ENCODE assay signal across 25 cellular contexts in the genomic region with DNA sequence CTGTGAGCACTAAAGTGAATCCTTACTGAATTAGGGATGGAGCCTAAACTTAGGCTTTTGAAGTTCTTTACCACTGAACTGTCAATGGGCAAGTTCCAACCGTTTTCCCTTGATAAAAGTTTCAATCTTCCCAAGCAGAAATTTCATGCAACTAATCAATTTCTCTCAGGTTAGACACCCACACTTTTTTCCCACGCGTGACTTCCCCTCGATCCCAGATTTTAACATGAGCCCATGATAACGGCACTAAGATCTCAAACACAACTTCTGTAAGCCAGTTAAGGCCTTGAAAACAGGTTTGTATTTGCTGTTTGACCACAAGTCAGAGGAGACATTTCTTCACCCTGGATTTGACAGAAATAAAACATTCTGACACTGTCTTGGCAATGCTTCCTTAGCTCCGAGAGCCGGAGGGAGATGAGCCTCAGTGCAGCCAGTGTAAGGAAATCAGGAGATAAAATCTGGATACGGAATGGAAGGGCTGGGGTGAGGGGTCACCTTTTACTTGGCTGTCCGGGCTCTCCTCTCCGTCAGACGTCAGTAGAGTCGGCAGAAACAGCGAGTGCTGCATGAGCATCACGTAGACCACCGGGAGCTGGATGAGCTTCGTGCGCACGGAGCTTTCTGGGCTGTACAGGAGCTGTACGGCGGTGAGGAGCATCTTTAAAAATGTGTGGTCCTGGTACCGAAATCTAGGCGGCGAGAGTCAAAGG. TPM values are rescaled to one million over a fixed set of nuclear protein-coding genes. Genes with fewer than 3 reads are reported as not detected.
"Had no signal": no experiment of that assay in that cellular context is flagged by ENCODE, and none has a peak within 500 bp of the region (broad histone marks: within the 10 kb centered on the region; RNA-seq: fewer than 3 reads in every experiment).

No MANE protein-coding gene starts in this region.

- H3K27me3 ChIP-seq: body of pancreas, esophagus squamous epithelium, gastroesophageal sphincter, heart left ventricle, suprapubic skin, transverse colon, uterus had no signal

- H3K36me3 ChIP-seq: uterus had no signal

- FAIRE-seq: colon, keratinocyte had no signal

- H3K9me3 ChIP-seq: body of pancreas, esophagus squamous epithelium, gastroesophageal sphincter, heart left ventricle, lower lobe of right lung, suprapubic skin, transverse colon, uterus had no signal

- DNase-seq: activated CD8-positive, alpha-beta memory T cell treated with anti-CD3 and anti-CD28 coated beads, Interleukin-2, amount 50 U/mL, for 4 hours; activated gamma-delta T cell; activated naive CD4-positive, alpha-beta T cell treated with anti-CD3 and anti-CD28 coated beads, Interleukin-2, amount 50 U/mL, for 16 hours; activated naive CD8-positive, alpha-beta T cell treated with anti-CD3 and anti-CD28 coated beads, Interleukin-2, amount 50 U/mL, for 24 hours; activated T-cell treated with anti-CD3 and anti-CD28 coated beads, Interleukin-2, amount 50 U/mL, for 48 hours; anterior cingulate cortex; esophagus squamous epithelium; heart left ventricle; left colon; lower lobe of right lung; naive thymus-derived CD4-positive, alpha-beta T cell; stimulated activated CD4-positive, alpha-beta T cell treated with anti-CD3 and anti-CD28 coated beads, Interleukin-4, amount 100 ng/mL, for 4 hours; stimulated activated naive CD8-positive, alpha-beta T cell treated with anti-CD3 and anti-CD28 coated beads, Interleukin-15, amount 100 ng/mL, for 72 hours; T-cell; transverse colon; uterus had no signal

- H3K9me3 Mint-ChIP-seq: activated naive CD8-positive, alpha-beta T cell treated with anti-CD3 and anti-CD28 coated beads, Interleukin-2, amount 50 U/mL, for 24 hours; naive thymus-derived CD4-positive, alpha-beta T cell; stimulated activated naive CD8-positive, alpha-beta T cell treated with anti-CD3 and anti-CD28 coated beads, Interleukin-15, amount 100 ng/mL, for 72 hours; T-cell; T-helper 2 cell treated with Interferon-gamma antibody and Interleukin-4, amounts not matched to agents 5 μg/mL and 100 μg/mL, for 36 hours had no signal

- ATAC-seq: activated naive CD8-positive, alpha-beta T cell treated with anti-CD3 and anti-CD28 coated beads, Interleukin-2, amount 50 U/mL, for 24 hours; body of pancreas; gastroesophageal sphincter; heart left ventricle; left colon; lower lobe of right lung; naive thymus-derived CD4-positive, alpha-beta T cell; stimulated activated naive CD8-positive, alpha-beta T cell treated with anti-CD3 and anti-CD28 coated beads, Interleukin-15, amount 100 ng/mL, for 72 hours; T-cell had no signal

- H3K27me3 Mint-ChIP-seq: activated naive CD8-positive, alpha-beta T cell treated with anti-CD3 and anti-CD28 coated beads, Interleukin-2, amount 50 U/mL, for 24 hours; naive thymus-derived CD4-positive, alpha-beta T cell; progenitor cell of endocrine pancreas; stimulated activated naive CD8-positive, alpha-beta T cell treated with anti-CD3 and anti-CD28 coated beads, Interleukin-15, amount 100 ng/mL, for 72 hours; T-cell had no signal

- H3K4me3 Mint-ChIP-seq: activated naive CD8-positive, alpha-beta T cell treated with anti-CD3 and anti-CD28 coated beads, Interleukin-2, amount 50 U/mL, for 24 hours; naive thymus-derived CD4-positive, alpha-beta T cell; stimulated activated naive CD8-positive, alpha-beta T cell treated with anti-CD3 and anti-CD28 coated beads, Interleukin-15, amount 100 ng/mL, for 72 hours; T-cell; T-helper 2 cell treated with Interferon-gamma antibody and Interleukin-4, amounts not matched to agents 5 μg/mL and 100 μg/mL, for 36 hours had no signal

- H3K4me1 Mint-ChIP-seq: activated naive CD8-positive, alpha-beta T cell treated with anti-CD3 and anti-CD28 coated beads, Interleukin-2, amount 50 U/mL, for 24 hours; stimulated activated naive CD8-positive, alpha-beta T cell treated with anti-CD3 and anti-CD28 coated beads, Interleukin-15, amount 100 ng/mL, for 72 hours; T-cell had no signal

- H3K27ac ChIP-seq: body of pancreas, gastroesophageal sphincter, heart left ventricle, lower lobe of right lung, suprapubic skin, transverse colon, uterus had no signal

- H3K27ac Mint-ChIP-seq: activated naive CD8-positive, alpha-beta T cell treated with anti-CD3 and anti-CD28 coated beads, Interleukin-2, amount 50 U/mL, for 24 hours; progenitor cell of endocrine pancreas; T-cell; T-helper 2 cell treated with Interferon-gamma antibody and Interleukin-4, amounts not matched to agents 5 μg/mL and 100 μg/mL, for 36 hours had no signal

- H3K4me1 ChIP-seq: body of pancreas, heart left ventricle, lower lobe of right lung, suprapubic skin, transverse colon, uterus had no signal

- H3K4me3 ChIP-seq: body of pancreas, esophagus squamous epithelium, gastroesophageal sphincter, heart left ventricle, lower lobe of right lung, suprapubic skin, transverse colon, uterus had no signal

RNA-seq across cellular contexts. Expression of a gene that starts 39.7 kb away (rescaled TPM):
- total RNA-seq: dermis microvascular lymphatic vessel endothelial cell; gastroesophageal sphincter; left colon; lower lobe of right lung; mucosa of gallbladder; naive thymus-derived CD4-positive, alpha-beta T cell; T-cell; transverse colon; uterus had no signal
- polyA plus RNA-seq: keratinocyte; naive thymus-derived CD4-positive, alpha-beta T cell had no signal
